Comparison of ENCODE assay signal across 12 cellular contexts in the genomic region with DNA sequence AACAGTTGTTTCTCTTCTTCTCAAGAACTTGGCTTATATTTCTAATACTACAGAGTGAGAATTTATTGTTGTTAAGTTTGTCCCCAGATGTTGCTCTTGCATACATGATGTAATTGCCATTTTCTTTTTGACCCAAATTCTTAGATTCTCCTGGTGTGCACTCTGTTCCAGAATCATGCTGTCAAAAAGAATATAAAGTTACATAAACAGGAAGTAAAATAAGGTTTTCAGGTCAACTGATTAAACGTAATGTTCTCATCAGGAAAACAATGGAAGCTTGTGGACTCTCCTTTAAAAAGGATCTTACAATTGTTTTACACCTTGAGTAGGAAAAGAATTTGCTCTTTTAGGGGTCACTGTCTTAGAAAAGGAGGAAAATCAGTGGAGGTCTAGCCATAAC.
DNase-seq lines count a peak whose midpoint lies in the region; ATAC-seq and TF ChIP-seq lines count a peak whose summit lies in the region.
"Had no signal": no experiment of that assay in that cellular context is flagged by ENCODE, and none has a peak within 500 bp of the region (broad histone marks: within the 10 kb centered on the region; RNA-seq: fewer than 3 reads in every experiment).

No MANE protein-coding gene starts in this region.

- no peak overlapping the region for H3K4ac ChIP-seq in mesenchymal stem cell (ENCODE audit: low read depth in 1 of 2, low read length in 2 of 2)

- peaks cover 11 to 33% of the 10 kb centered on the region in 2 donors for H3K36me3 Mint-ChIP-seq in activated T-cell treated with anti-CD3 and anti-CD28 coated beads, Interleukin-2, amount 50 U/mL, for 72 hours (ENCODE audit: insufficient read depth in 2 of 2)
- peaks cover 70% of the 10 kb centered on the region for H3K36me3 Mint-ChIP-seq in brain

- H3K79me1 ChIP-seq in mesenchymal stem cell (replicated peaks; ENCODE audit: low read length, poor library complexity, severe bottlenecking): peaks cover 17% of the 10 kb centered on the region

- H2BK12ac ChIP-seq in mesenchymal stem cell (ENCODE audit: low read length in 2 of 2): no peak overlapping the region

- H4K91ac ChIP-seq in mesenchymal stem cell (ENCODE audit: low read length): no peak overlapping the region

- TF ChIP-seq CTCF in brain (conservative IDR thresholded peaks at IDR 0.05) (no peak), tibial nerve (IDR thresholded peaks at IDR 0.05) (no peak)

- H3K4me1 Mint-ChIP-seq in activated T-cell treated with anti-CD3 and anti-CD28 coated beads, Interleukin-2, amount 50 U/mL, for 72 hours (ENCODE audit: low read depth): peaks cover 46% of the 10 kb centered on the region
- peaks cover 19% of the 10 kb centered on the region for H3K4me1 Mint-ChIP-seq in brain

- peaks cover 0 to 2% of the 10 kb centered on the region in 2 donors for H3K9me3 Mint-ChIP-seq in activated T-cell treated with anti-CD3 and anti-CD28 coated beads, Interleukin-2, amount 50 U/mL, for 72 hours
- peaks cover 0 to 13% (median 3%) of the 10 kb centered on the region in 5 experiments for H3K9me3 Mint-ChIP-seq in brain

- H3K4me1 ChIP-seq in mesenchymal stem cell (ENCODE audit: control insufficient read depth, insufficient read depth, low read depth, low read length) (no peaks in the 10 kb centered on the region), tibial nerve (peaks cover 0 to 34% (median 14%) of the 10 kb centered on the region in 4 donors)

- no peak overlapping the region for H2BK15ac ChIP-seq in mesenchymal stem cell (ENCODE audit: low read depth, poor library complexity, severe bottlenecking)

- H3K27me3 ChIP-seq in mesenchymal stem cell (ENCODE audit: control insufficient read depth in 1 of 2, insufficient read depth in 1 of 2, low read length in 2 of 2): no peaks in the 10 kb centered on the region
- H3K27me3 ChIP-seq in tibial nerve: no peaks in the 10 kb centered on the region

- no peak overlapping the region for H3K14ac ChIP-seq in mesenchymal stem cell (ENCODE audit: low read length in 2 of 2)

- H3K27me3 Mint-ChIP-seq in activated T-cell treated with anti-CD3 and anti-CD28 coated beads, Interleukin-2, amount 50 U/mL, for 72 hours (ENCODE audit: low read depth): no peaks in the 10 kb centered on the region
- H3K27me3 Mint-ChIP-seq in brain: no peaks in the 10 kb centered on the region

- ATAC-seq in activated T-cell treated with anti-CD3 and anti-CD28 coated beads, Interleukin-2, amount 50 U/mL, for 72 hours (replicated peaks in 1 of 2): no peak
- ATAC-seq in GM21526 (IDR thresholded peaks at IDR 0.05; ENCODE audit: low FRiP score, unreplicated experiment): no peak
- ATAC-seq in HG02973 (IDR thresholded peaks at IDR 0.05; ENCODE audit: unreplicated experiment): no peak
- ATAC-seq: esophagus mucosa had no signal

- H3K4me3 Mint-ChIP-seq in activated T-cell treated with anti-CD3 and anti-CD28 coated beads, Interleukin-2, amount 50 U/mL, for 72 hours: peak overlapping the region; percentile 70 to 99
- H3K4me3 Mint-ChIP-seq in brain: peak overlapping the region in 1 of 5 experiments; percentile 0

- H3K4me2 ChIP-seq in mesenchymal stem cell (ENCODE audit: low read length, poor library complexity, severe bottlenecking): no peak overlapping the region

- H3K27ac Mint-ChIP-seq in activated T-cell treated with anti-CD3 and anti-CD28 coated beads, Interleukin-2, amount 50 U/mL, for 72 hours: peak overlapping the region; percentile 97
- H3K27ac Mint-ChIP-seq in brain: peak overlapping the region in 3 of 5 experiments; percentile 57 to 84 (median 82)

- no peak overlapping the region for H2AK5ac ChIP-seq in mesenchymal stem cell (ENCODE audit: low read length, severe bottlenecking)

- no peak for TF ChIP-seq EP300 in tibial nerve (IDR thresholded peaks at IDR 0.05)

- H3K27ac ChIP-seq in mesenchymal stem cell (ENCODE audit: low read length, poor library complexity, severe bottlenecking) (no peak overlapping the region), tibial nerve (peak overlapping the region; percentile 50 to 88 (median 81))
- H3K27ac ChIP-seq: C4-2B had no signal

- peak overlapping the region; percentile 92 for H3K9ac ChIP-seq in mesenchymal stem cell (ENCODE audit: low read length)

- no peak for TF ChIP-seq POLR2A in tibial nerve (IDR thresholded peaks at IDR 0.05)

- DNase-seq in activated T-cell treated with anti-CD3 and anti-CD28 coated beads, Interleukin-2, amount 50 U/mL, for 72 hours: no peak
- DNase-seq in activated T-cell treated with anti-CD3 and anti-CD28 coated beads, Interleukin-2, amount 50 U/mL, for 1 hour: no peak
- no peak for DNase-seq in mesenchymal stem cell
- DNase-seq in tibial nerve (ENCODE audit: low spot score in 2 of 2): no peak
- no peak for DNase-seq in HPDE6-E6E7 (ENCODE audit: extremely low spot score)
- DNase-seq: IMR-90, nucleus accumbens had no signal

- H2BK5ac ChIP-seq in mesenchymal stem cell (ENCODE audit: low read depth, low read length, poor library complexity, severe bottlenecking): no peak overlapping the region

- H3K4me3 ChIP-seq in mesenchymal stem cell (ENCODE audit: insufficient read depth in 1 of 2, low read depth in 1 of 2, low read length in 2 of 2) (no peak overlapping the region), tibial nerve (no peak overlapping the region)

- no peak overlapping the region for H2AFZ ChIP-seq in mesenchymal stem cell (ENCODE audit: low read depth, low read length)

- H3K9me3 ChIP-seq in mesenchymal stem cell (ENCODE audit: control insufficient read depth, low read length) (no peaks in the 10 kb centered on the region), tibial nerve (no peaks in the 10 kb centered on the region)

- no peak overlapping the region for H3K18ac ChIP-seq in mesenchymal stem cell (ENCODE audit: low read depth in 1 of 2, low read length in 2 of 2)

- no peak overlapping the region for H3K23ac ChIP-seq in mesenchymal stem cell (ENCODE audit: low read length in 2 of 2)

- no peak overlapping the region for H2BK120ac ChIP-seq in mesenchymal stem cell (ENCODE audit: low read depth, low read length)

- no peak overlapping the region for H4K8ac ChIP-seq in mesenchymal stem cell (ENCODE audit: low read length)

- no CpG with 5 or more reads among the region's 1 CpG for WGBS in mesenchymal stem cell
- WGBS in tibial nerve, 2 donors: 6 to 8% methylated on average over 1 of the region's 1 CpG

- peaks cover 10 to 53% of the 10 kb centered on the region in 2 experiments for H3K36me3 ChIP-seq in mesenchymal stem cell (ENCODE audit: control insufficient read depth in 1 of 2, insufficient read depth in 2 of 2, low read depth in 1 of 2, low read length in 2 of 2)
- H3K36me3 ChIP-seq in tibial nerve: peaks cover 0 to 38% (median 0%) of the 10 kb centered on the region in 3 donors
